8 cellular contexts compared by ENCODE assay signal in the genomic region with DNA sequence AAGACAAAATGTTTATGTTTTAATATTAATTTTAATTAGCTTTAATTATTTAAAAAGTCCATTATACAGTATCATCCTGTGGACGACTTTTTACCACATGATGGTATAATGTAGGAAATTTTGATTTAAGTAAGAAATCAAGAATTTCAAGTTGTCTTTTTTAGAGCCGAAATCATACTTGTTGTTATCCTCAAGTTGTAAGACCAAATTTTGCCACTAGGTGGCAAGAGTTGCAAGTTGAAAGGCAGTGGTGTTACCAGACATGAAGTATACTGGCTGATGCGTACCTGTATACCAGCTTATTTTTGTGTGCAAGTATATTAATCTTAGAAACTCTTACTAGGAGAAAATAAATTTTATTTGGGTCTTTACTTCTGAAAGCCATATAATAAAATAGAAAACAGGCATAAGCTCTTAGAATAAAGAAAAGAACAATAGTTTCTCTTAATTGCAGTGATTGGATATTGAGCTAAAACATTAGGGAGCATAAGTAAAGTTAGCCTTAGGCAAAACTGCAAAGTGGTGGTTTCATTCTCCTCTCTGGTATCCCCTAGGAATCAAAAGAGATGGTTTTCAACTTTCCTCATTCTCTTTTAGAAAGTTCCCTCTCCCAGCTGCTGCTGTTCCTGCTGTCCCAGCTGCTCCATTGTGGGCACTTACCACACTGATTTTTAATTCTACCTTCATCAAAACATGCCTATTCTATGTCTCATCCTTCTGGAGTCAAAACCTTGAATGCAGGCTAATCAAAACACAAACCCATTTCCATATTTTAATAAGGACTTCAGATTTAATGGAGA.
DNase-seq lines count a peak whose midpoint lies in the region; ATAC-seq, FAIRE-seq and TF ChIP-seq lines count a peak whose summit lies in the region.

No MANE protein-coding gene starts in this region.

- H3T11ph ChIP-seq in H9 (ENCODE audit: low read length): no peak overlapping the region

- no TSS peak for BruUV-seq in endothelial cell of umbilical vein (replicated peaks; lab: Mats Ljungman, UMichigan)

- H2BK20ac ChIP-seq in H9 (ENCODE audit: low read depth, low read length, poor library complexity, severe bottlenecking): no peak overlapping the region

- DNase-seq in A172 (ENCODE audit: low spot score) (peak; percentile 39), GM04503 (ENCODE audit: low read depth) (peak; percentile 5), H9 (no peak), LoVo (ENCODE audit: low spot score) (peak; percentile 58), RKO (ENCODE audit: low spot score) (peak; percentile 68), endothelial cell of umbilical vein (ENCODE audit: low read depth, low spot score) (peak; percentile 67), mucosa of descending colon (peak in 1 of 3 donors; percentile 73)
- no peak for DNase-seq in effector memory CD4-positive, alpha-beta T cell

- H3K4me1 ChIP-seq in H9 (ENCODE audit: insufficient read depth, low read length) (no peaks in the 10 kb centered on the region), endothelial cell of umbilical vein (ENCODE audit: control insufficient read depth, extremely low read depth, insufficient read depth, low read length) (no peaks in the 10 kb centered on the region), mucosa of descending colon (ENCODE audit: low read depth) (no peaks in the 10 kb centered on the region)
- H3K4me1 ChIP-seq in effector memory CD4-positive, alpha-beta T cell (ENCODE audit: control insufficient read depth, insufficient read depth, low read length, poor library complexity, severe bottlenecking): no peaks in the 10 kb centered on the region

- H4K20me1 ChIP-seq in H9 (ENCODE audit: control insufficient read depth, insufficient read depth, insufficient read length) (no peaks in the 10 kb centered on the region), endothelial cell of umbilical vein (replicated peaks; ENCODE audit: control insufficient read depth, extremely low read depth, insufficient read depth, low read length) (no peaks in the 10 kb centered on the region)

- H2AFZ ChIP-seq in H9 (ENCODE audit: low read length) (no peak overlapping the region), endothelial cell of umbilical vein (ENCODE audit: low read depth, low read length) (no peak overlapping the region)

- no peak overlapping the region for H3K56ac ChIP-seq in H9 (ENCODE audit: insufficient read length, low read depth, low read length)

- H3K14ac ChIP-seq in H9 (ENCODE audit: insufficient read depth, low read length): no peak overlapping the region

- H3K27me3 ChIP-seq in H9 (ENCODE audit: insufficient read depth, low read length) (no peaks in the 10 kb centered on the region), endothelial cell of umbilical vein (ENCODE audit: control insufficient read depth in 2 of 2, insufficient read depth in 2 of 2, low read length in 2 of 2) (peaks cover 4 to 11% of the 10 kb centered on the region in 2 experiments)
- H3K27me3 ChIP-seq in effector memory CD4-positive, alpha-beta T cell (replicated peaks; ENCODE audit: control insufficient read depth, insufficient read depth, low read length, poor library complexity, severe bottlenecking): no peaks in the 10 kb centered on the region

- no peak overlapping the region for H3K9ac ChIP-seq in H9 (ENCODE audit: extremely low read depth, insufficient read length, low read length)
- H3K9ac ChIP-seq in endothelial cell of umbilical vein (replicated peaks; ENCODE audit: extremely low read depth, insufficient read depth, low read length): no peak overlapping the region

- H3K27ac ChIP-seq in H9 (ENCODE audit: insufficient read length, low read depth, low read length) (no peak overlapping the region), endothelial cell of umbilical vein (ENCODE audit: insufficient read depth, low read depth, low read length) (no peak overlapping the region)
- no peak overlapping the region for H3K27ac ChIP-seq in effector memory CD4-positive, alpha-beta T cell (ENCODE audit: insufficient read depth, low read length, poor library complexity, severe bottlenecking)

- no peak overlapping the region for H2BK5ac ChIP-seq in H9 (ENCODE audit: insufficient read length, low read length)

- no peak overlapping the region for H4K8ac ChIP-seq in H9 (replicated peaks; ENCODE audit: insufficient read length, low read depth, low read length)

- no peak overlapping the region for H3K18ac ChIP-seq in H9 (ENCODE audit: insufficient read length, low read depth, low read length)

- no peak overlapping the region for H3K4me2 ChIP-seq in H9 (ENCODE audit: insufficient read depth, insufficient read length, low read length)
- H3K4me2 ChIP-seq in endothelial cell of umbilical vein (ENCODE audit: insufficient read depth, low read length): no peak overlapping the region

- no peak overlapping the region for H2BK120ac ChIP-seq in H9 (ENCODE audit: low read depth, low read length, poor library complexity, severe bottlenecking)

- no peaks in the 10 kb centered on the region for H3K79me2 ChIP-seq in H9 (ENCODE audit: insufficient read depth, low read length)
- no peaks in the 10 kb centered on the region for H3K79me2 ChIP-seq in endothelial cell of umbilical vein (ENCODE audit: control insufficient read depth, insufficient read depth, low read length)

- H3K4me3 ChIP-seq in endothelial cell of umbilical vein (replicated peaks in 1 of 3; ENCODE audit: insufficient read depth in 1 of 3, low read depth in 1 of 3, low read length in 3 of 3) (no peak overlapping the region), mucosa of descending colon (no peak overlapping the region)
- no peak overlapping the region for H3K4me3 ChIP-seq in effector memory CD4-positive, alpha-beta T cell (ENCODE audit: insufficient read depth, low read depth, low read length, poor library complexity, severe bottlenecking)

- H3K36me3 Mint-ChIP-seq in H9 (ENCODE audit: insufficient read depth in 1 of 3, low read depth in 3 of 3): peaks cover 4 to 21% (median 8%) of the 10 kb centered on the region in 3 experiments

- FAIRE-seq in endothelial cell of umbilical vein (lab: Jason Lieb, UNC): peak; percentile 83

- H3K4ac ChIP-seq in H9 (ENCODE audit: low read depth, low read length): no peak overlapping the region

- intact Hi-C loops in endothelial cell of umbilical vein (cut with micrococcal nuclease) (loop anchor here (1.0 kb wide), 1 partner anchor 664 kb away; no protein-coding TSS in a partner anchor), mucosa of descending colon (cut with DNase I, micrococcal nuclease) (no loop called here)

- H3K9me1 ChIP-seq in endothelial cell of umbilical vein (replicated peaks; ENCODE audit: control insufficient read depth, extremely low read depth, insufficient read depth, low read length): no peaks in the 10 kb centered on the region

- POLR2A ChIA-PET in endothelial cell of umbilical vein (lab: Charles Lee): no interaction called here

- H4K5ac ChIP-seq in H9 (ENCODE audit: insufficient read length, low read depth, low read length): no peak overlapping the region

- H3K36me3 ChIP-seq in endothelial cell of umbilical vein (ENCODE audit: control insufficient read depth in 2 of 2, extremely low read depth in 1 of 2, insufficient read depth in 2 of 2, low read length in 2 of 2) (no peaks in the 10 kb centered on the region), mucosa of descending colon (ENCODE audit: low read depth) (no peaks in the 10 kb centered on the region)
- no peaks in the 10 kb centered on the region for H3K36me3 ChIP-seq in effector memory CD4-positive, alpha-beta T cell (ENCODE audit: control insufficient read depth, insufficient read depth, low read length)

- no CpG with 5 or more reads among the region's 3 CpGs for WGBS in H9 (ENCODE audit: extremely low coverage, insufficient read length, low lambda C conversion rate)

- peaks cover 13 to 15% of the 10 kb centered on the region in 2 experiments for H3K9me3 Mint-ChIP-seq in H9

- no peak overlapping the region for H2BK15ac ChIP-seq in H9 (ENCODE audit: low read depth, low read length)

- TF ChIP-seq CTCF in H9 (conservative IDR thresholded peaks at IDR 0.05): peak; percentile 76
- TF ChIP-seq CTCF in endothelial cell of umbilical vein (IDR thresholded peaks at IDR 0.05; ENCODE audit: extremely low read depth in 1 of 2, insufficient read depth in 1 of 2, low read depth in 1 of 2, low read length in 2 of 2): peak; percentile 43 to 47
- TF ChIP-seq CTCF in mucosa of descending colon (IDR thresholded peaks at IDR 0.05): peak; percentile 39

- ATAC-seq in mucosa of descending colon: peak; percentile 52

- H3K27ac Mint-ChIP-seq in H9: peak overlapping the region in 1 of 3 experiments; percentile 4; a peak in 1 of 7 replicates

- H4K91ac ChIP-seq in H9 (ENCODE audit: insufficient read length, low read depth, low read length): no peak overlapping the region

- peaks cover 12% of the 10 kb centered on the region in 2 experiments for H3K4me1 Mint-ChIP-seq in H9

- dilution Hi-C loops in endothelial cell of umbilical vein (cut with MboI; ENCODE audit: extremely low pct_ligation_motif_present, low sequenced_read_pairs): no loop called here

- no peak overlapping the region for H2BK12ac ChIP-seq in H9 (ENCODE audit: insufficient read length, low read depth, low read length)

- H3K23me2 ChIP-seq in H9 (ENCODE audit: insufficient read length, low read depth, low read length, poor library complexity, severe bottlenecking): no peaks in the 10 kb centered on the region

- no peaks in the 10 kb centered on the region for H3K79me1 ChIP-seq in H9 (ENCODE audit: insufficient read depth, low read depth, low read length, poor library complexity, severe bottlenecking)

- H3K23ac ChIP-seq in H9 (ENCODE audit: insufficient read length, low read depth, low read length): no peak overlapping the region

- CTCF ChIA-PET in endothelial cell of umbilical vein (lab: Charles Lee): interaction anchor here (0.7 to 3.8 kb wide), 43 partner anchors 8 to 1414 kb away, joined by 3 to 93 read pairs (median 4); partner anchors contain the start of gene ARHGAP24

- H2AK5ac ChIP-seq in H9 (ENCODE audit: insufficient read length, low read length): no peak overlapping the region

- H3K9me3 ChIP-seq in H9 (ENCODE audit: control insufficient read depth, low read depth, low read length): peaks cover 10% of the 10 kb centered on the region
- H3K9me3 ChIP-seq in endothelial cell of umbilical vein (replicated peaks; ENCODE audit: control insufficient read depth, insufficient read depth, low read length): no peaks in the 10 kb centered on the region
- no peaks in the 10 kb centered on the region for H3K9me3 ChIP-seq in mucosa of descending colon
- H3K9me3 ChIP-seq in effector memory CD4-positive, alpha-beta T cell (ENCODE audit: control insufficient read depth, low read length): no peaks in the 10 kb centered on the region

- no peak overlapping the region for H3K4me3 Mint-ChIP-seq in H9

- no peak for TF ChIP-seq POLR2A in endothelial cell of umbilical vein (IDR thresholded peaks at IDR 0.05; ENCODE audit: low read depth, low read length)

- no peaks in the 10 kb centered on the region for H3K27me3 Mint-ChIP-seq in H9 (ENCODE audit: low read depth)

TF ChIP-seq in endothelial cell of umbilical vein, 7 proteins besides CTCF, POLR2A, EP300 and RAD21 (continues in another document):
- TF ChIP-seq GATA2 (IDR thresholded peaks at IDR 0.05; ENCODE audit: insufficient read depth, insufficient read length, low read depth, low read length): no peak
- TF ChIP-seq MYC (IDR thresholded peaks at IDR 0.05; ENCODE audit: low read depth, low read length): no peak
- no peak for TF ChIP-seq EZH2 (IDR thresholded peaks at IDR 0.05; ENCODE audit: borderline replicate concordance, low read depth, low read length, severe bottlenecking)

Comparison
In these comparisons a context has a peak if more than half of its experiments do, and no peak if none do; other contexts are left out.
1. DNase-seq: peak in A172 (single experiment), GM04503 (single experiment), LoVo (single experiment), RKO (single experiment) and endothelial cell of umbilical vein (single experiment); none in H9 (single experiment) and effector memory CD4-positive, alpha-beta T cell (0 of 3).
2. Peak in every context shown above with its lines, with median percentiles within 50 percentile points of each other: CTCF ChIP-seq.